In genomic region chr5:177427211-177427822, GRCh38 we compare ENCODE assay signal across 8 cellular contexts. TPM values are rescaled to one million over a fixed set of nuclear protein-coding genes. Genes with fewer than 3 reads are reported as not detected.
A peak's percentile ranks its signal among the peaks of the same experiment; 100 is the strongest.
DNase-seq lines count a peak whose midpoint lies in the region; ATAC-seq and TF ChIP-seq lines count a peak whose summit lies in the region.

No MANE protein-coding gene starts in this region.

- no peak for TF ChIP-seq CTCF in GM23338 (conservative IDR thresholded peaks at IDR 0.05; ENCODE audit: low read depth in 2 of 2)
- TF ChIP-seq CTCF in kidney epithelial cell (IDR thresholded peaks at IDR 0.05; ENCODE audit: insufficient read depth, low read length, poor library complexity, severe bottlenecking), result no peak
- TF ChIP-seq CTCF in tibial artery (IDR thresholded peaks at IDR 0.05), result no peak

- ATAC-seq in GM23338 (no peak), HG02840 (IDR thresholded peaks at IDR 0.05; ENCODE audit: low FRiP score, unreplicated experiment) (no peak), GM19467 (IDR thresholded peaks at IDR 0.05; ENCODE audit: unreplicated experiment) (no peak)
- ATAC-seq in activated naive CD8-positive, alpha-beta T cell treated with anti-CD3 and anti-CD28 coated beads, Interleukin-2, amount 50 U/mL, for 24 hours, result no peak

- peaks cover 16% of the 10 kb centered on the region for H3F3A ChIP-seq in GM23338 (replicated peaks; ENCODE audit: low read depth)

- no peaks in the 10 kb centered on the region; the same call in 2 of the 3 replicates for H3K9me3 Mint-ChIP-seq in GM23338
- H3K9me3 Mint-ChIP-seq in activated naive CD8-positive, alpha-beta T cell treated with anti-CD3 and anti-CD28 coated beads, Interleukin-2, amount 50 U/mL, for 24 hours, result no peaks in the 10 kb centered on the region

- H3K27me3 ChIP-seq in ACC112 (ENCODE audit: insufficient read depth, low read length), result no peaks in the 10 kb centered on the region
- no peaks in the 10 kb centered on the region for H3K27me3 ChIP-seq in GM23338 (ENCODE audit: insufficient read depth)
- no peaks in the 10 kb centered on the region for H3K27me3 ChIP-seq in kidney epithelial cell (ENCODE audit: control insufficient read depth, insufficient read depth, low read length)
- no peaks in the 10 kb centered on the region for H3K27me3 ChIP-seq in tibial artery

- H3K27ac ChIP-seq in ACC112 (ENCODE audit: low read depth, low read length) (peak overlapping the region; percentile 71; the same call in 1 of the 2 replicates), GM23338 (ENCODE audit: low read depth) (peak overlapping the region; percentile 84; the same call in 1 of the 2 replicates), tibial artery (peak overlapping the region; percentile 76 to 81)

- peaks cover 4% of the 10 kb centered on the region; the same call in 2 of the 3 replicates for H3K36me3 Mint-ChIP-seq in GM23338 (ENCODE audit: low read depth)
- peaks cover 32% of the 10 kb centered on the region for H3K36me3 Mint-ChIP-seq in activated naive CD8-positive, alpha-beta T cell treated with anti-CD3 and anti-CD28 coated beads, Interleukin-2, amount 50 U/mL, for 24 hours (ENCODE audit: low read depth)

- H4K20me1 ChIP-seq in GM23338 (replicated peaks; ENCODE audit: insufficient read depth), result peaks cover 13% of the 10 kb centered on the region

- peak overlapping the region; percentile 93 for H3K4me2 ChIP-seq in GM23338

- peak overlapping the region; percentile 84 for H3K4me3 Mint-ChIP-seq in GM23338
- H3K4me3 Mint-ChIP-seq in activated naive CD8-positive, alpha-beta T cell treated with anti-CD3 and anti-CD28 coated beads, Interleukin-2, amount 50 U/mL, for 24 hours, result peak overlapping the region; percentile 91

- DNase-seq in GM23338 (ENCODE audit: low spot score) (no peak), kidney epithelial cell (ENCODE audit: low read depth) (no peak), tibial artery (no peak), NCI-H146 treated with DMSO at 0.1 percent for 48 hours (lab: John Stamatoyannopoulos, UW; ENCODE audit: unreplicated experiment) (no peak)
- DNase-seq in activated naive CD8-positive, alpha-beta T cell treated with anti-CD3 and anti-CD28 coated beads, Interleukin-2, amount 50 U/mL, for 24 hours, result no peak

- H3K4me1 ChIP-seq in ACC112 (ENCODE audit: control insufficient read depth, insufficient read depth, low read length, unreplicated experiment), result peaks cover 17% of the 10 kb centered on the region
- H3K4me1 ChIP-seq in GM23338 (ENCODE audit: insufficient read depth), result peaks cover 20% of the 10 kb centered on the region
- H3K4me1 ChIP-seq in tibial artery, result peaks cover 0 to 45% (median 17%) of the 10 kb centered on the region in 4 donors

- H3K4me1 Mint-ChIP-seq in GM23338, result peaks cover 24% of the 10 kb centered on the region
- peaks cover 63% of the 10 kb centered on the region for H3K4me1 Mint-ChIP-seq in activated naive CD8-positive, alpha-beta T cell treated with anti-CD3 and anti-CD28 coated beads, Interleukin-2, amount 50 U/mL, for 24 hours

- intact Hi-C loops in tibial artery (cut with DNase I; ENCODE audit: low total_unique reads), result no loop called here

- H3K4me3 ChIP-seq in ACC112 (ENCODE audit: low read depth, low read length), result peak overlapping the region; percentile 95
- H3K4me3 ChIP-seq in GM23338, result peak overlapping the region; percentile 89
- H3K4me3 ChIP-seq in kidney epithelial cell (ENCODE audit: low read depth, low read length), result peak overlapping the region; percentile 73
- H3K4me3 ChIP-seq in tibial artery, result peak overlapping the region; percentile 70 to 89

- H3K27ac Mint-ChIP-seq in GM23338, result peak overlapping the region; percentile 38; the same call in 1 of the 2 replicates
- H3K27ac Mint-ChIP-seq in activated naive CD8-positive, alpha-beta T cell treated with anti-CD3 and anti-CD28 coated beads, Interleukin-2, amount 50 U/mL, for 24 hours, result peak overlapping the region; percentile 87

- H3K9me3 ChIP-seq in tibial artery, result no peaks in the 10 kb centered on the region

- no peaks in the 10 kb centered on the region for H3K9me2 ChIP-seq in GM23338 (ENCODE audit: insufficient read depth)

- peaks cover 21% of the 10 kb centered on the region for H3K27me3 Mint-ChIP-seq in GM23338 (ENCODE audit: insufficient read depth, low read depth, poor library complexity)
- H3K27me3 Mint-ChIP-seq in activated naive CD8-positive, alpha-beta T cell treated with anti-CD3 and anti-CD28 coated beads, Interleukin-2, amount 50 U/mL, for 24 hours, result peaks cover 3% of the 10 kb centered on the region

- H3K79me2 ChIP-seq in ACC112 (ENCODE audit: control insufficient read depth, insufficient read depth, low read length, unreplicated experiment) (peaks cover 27% of the 10 kb centered on the region), GM23338 (replicated peaks; ENCODE audit: insufficient read depth) (peaks cover 21% of the 10 kb centered on the region)

- no peak overlapping the region for H2AFZ ChIP-seq in ACC112 (ENCODE audit: low read length, unreplicated experiment)
- H2AFZ ChIP-seq in GM23338, result peak overlapping the region; percentile 47; the same call in 1 of the 2 replicates

- H3K36me3 ChIP-seq in ACC112 (ENCODE audit: insufficient read depth, low read length) (no peaks in the 10 kb centered on the region), GM23338 (ENCODE audit: insufficient read depth) (no peaks in the 10 kb centered on the region), kidney epithelial cell (ENCODE audit: control insufficient read depth, insufficient read depth, low read length) (peaks cover 3% of the 10 kb centered on the region), tibial artery (peaks cover 7 to 23% (median 19%) of the 10 kb centered on the region in 3 donors)

RNA-seq across cellular contexts. Expression of gene GRK6, which starts 0.8 kb away (rescaled TPM):
- total RNA-seq in GM23338 (2014; rRNA removed; shearing (Covaris generic)), result 37.2 and 56.8 TPM in 2 replicates
- 13.0 and 18.7 TPM in 2 replicates for polyA plus RNA-seq in GM23338 (2016; fragmentation: Nextera tagmentation; extraction: Ambion mirVana)
- 34.9 and 46.4 TPM in 2 replicates for total RNA-seq in kidney epithelial cell

RNA-seq across cellular contexts. Expression of gene F12, which starts 18.0 kb away (rescaled TPM):
- total RNA-seq in GM23338 (2014; rRNA removed; shearing (Covaris generic)), result 2.6 and 2.9 TPM in 2 replicates
- 8.0 and 8.1 TPM in 2 replicates for polyA plus RNA-seq in GM23338 (2016; fragmentation: Nextera tagmentation; extraction: Ambion mirVana)
- total RNA-seq in kidney epithelial cell, result 4.0 and 5.1 TPM in 2 replicates

RNA-seq across cellular contexts. Expression of gene PRR7, which starts 19.3 kb away (rescaled TPM):
- 6.4 and 9.7 TPM in 2 replicates for total RNA-seq in GM23338 (2014; rRNA removed; shearing (Covaris generic))
- polyA plus RNA-seq in GM23338 (2016; fragmentation: Nextera tagmentation; extraction: Ambion mirVana), result 7.6 and 7.7 TPM in 2 replicates
- total RNA-seq in kidney epithelial cell, result 5.8 and 10.3 TPM in 2 replicates

RNA-seq across cellular contexts. Expression of gene PFN3, which starts 26.9 kb away (rescaled TPM):
- 1.9 TPM in 1 of 2 replicates, not detected in the other for total RNA-seq in GM23338 (2014; rRNA removed; shearing (Covaris generic))
- 2.0 and 3.1 TPM in 2 replicates for polyA plus RNA-seq in GM23338 (2016; fragmentation: Nextera tagmentation; extraction: Ambion mirVana)
- total RNA-seq in kidney epithelial cell, result not detected in 2 replicates

RNA-seq across cellular contexts. Expression of gene SLC34A1, which starts 43.1 kb away (rescaled TPM):
- 0.31 TPM in 1 of 2 replicates, not detected in the other for total RNA-seq in GM23338 (2014; rRNA removed; shearing (Covaris generic))
- polyA plus RNA-seq in GM23338 (2016; fragmentation: Nextera tagmentation; extraction: Ambion mirVana), result not detected in 2 replicates
- total RNA-seq in kidney epithelial cell, result not detected in 2 replicates
